In genomic region chr3:81554348-81554747, GRCh38 we compare ENCODE assay signal across 10 cellular contexts.
DNase-seq lines count a peak whose midpoint lies in the region; ATAC-seq and TF ChIP-seq lines count a peak whose summit lies in the region.
"Had no signal": no experiment of that assay in that cellular context is flagged by ENCODE, and none has a peak within 500 bp of the region (broad histone marks: within the 10 kb centered on the region; RNA-seq: fewer than 3 reads in every experiment).

No MANE protein-coding gene starts in this region.

- peaks cover 4% of the 10 kb centered on the region for H3K9me3 Mint-ChIP-seq in chondrocyte (ENCODE audit: low read depth)

- H3K27me3 ChIP-seq in adrenal gland, result no peaks in the 10 kb centered on the region
- H3K27me3 ChIP-seq: stomach had no signal

- peak overlapping the region in 1 of 5 donors; percentile 1 for H3K27ac ChIP-seq in adrenal gland
- H3K27ac ChIP-seq: stomach had no signal

- DNase-seq in AG09309 (ENCODE audit: low read depth) (peak; percentile 79), LHCN-M2 (ENCODE audit: low read depth) (peak; percentile 54), fibroblast of pulmonary artery (ENCODE audit: low read depth) (peak; percentile 34), chondrocyte (ENCODE audit: low spot score) (no peak), adrenal gland (no peak), iPS-NIHi7 (ENCODE audit: extremely low spot score) (no peak)
- DNase-seq: activated CD4-positive, alpha-beta T cell treated with anti-CD3 and anti-CD28 coated beads, Interleukin-2, amount 50 U/mL, for 4 hours; stomach had no signal

- WGBS in adrenal gland, 4 donors, result 53 to 74% (median 57%) methylated on average over 1 of the region's 1 CpG

- no peak overlapping the region for H3K4me3 Mint-ChIP-seq in chondrocyte (ENCODE audit: unreplicated experiment)

- intact Hi-C loops in adrenal gland (cut with DNase I), result no loop called here

- no peak overlapping the region for H3K27ac Mint-ChIP-seq in chondrocyte (ENCODE audit: unreplicated experiment)

- TF ChIP-seq CTCF in AG09309 (IDR thresholded peaks at IDR 0.05; ENCODE audit: control insufficient read depth, insufficient read depth, low read depth, low read length, missing control alignments) (no peak), fibroblast of pulmonary artery (IDR thresholded peaks at IDR 0.05; ENCODE audit: low read length, missing control alignments) (no peak), chondrocyte (IDR thresholded peaks at IDR 0.05) (no peak), adrenal gland (IDR thresholded peaks at IDR 0.05) (no peak)

- no peaks in the 10 kb centered on the region for H3K36me3 ChIP-seq in adrenal gland (replicated peaks in 1 of 2)
- H3K36me3 ChIP-seq: stomach had no signal

- H3K4me3 ChIP-seq in AG09309 (ENCODE audit: control insufficient read depth, low read depth, low read length), result no peak overlapping the region
- no peak overlapping the region for H3K4me3 ChIP-seq in fibroblast of pulmonary artery (replicated peaks; ENCODE audit: low read depth, low read length)
- H3K4me3 ChIP-seq in adrenal gland, result no peak overlapping the region
- H3K4me3 ChIP-seq: stomach had no signal

- H3K9me3 ChIP-seq in adrenal gland (replicated peaks in 1 of 3), result no peaks in the 10 kb centered on the region
- H3K9me3 ChIP-seq: stomach had no signal

- no peak for TF ChIP-seq POLR2A in adrenal gland (IDR thresholded peaks at IDR 0.05)

- peaks cover 0 to 20% of the 10 kb centered on the region in 2 donors for H3K4me1 ChIP-seq in adrenal gland (replicated peaks in 1 of 2)

- peak; percentile 47 for ATAC-seq in GM21723 (IDR thresholded peaks at IDR 0.05; ENCODE audit: unreplicated experiment)
- ATAC-seq in GM21360 (IDR thresholded peaks at IDR 0.05; ENCODE audit: unreplicated experiment), result no peak

- H3K36me3 Mint-ChIP-seq in chondrocyte (ENCODE audit: low read depth), result peaks cover 11% of the 10 kb centered on the region

- peaks cover 21% of the 10 kb centered on the region for H3K4me1 Mint-ChIP-seq in chondrocyte (ENCODE audit: low read depth)

- H3K27me3 Mint-ChIP-seq in chondrocyte (ENCODE audit: low read depth), result no peaks in the 10 kb centered on the region

Comparison
In these comparisons a context has a peak if more than half of its experiments do, and no peak if none do; other contexts are left out.
1. DNase-seq: peak in AG09309 (single experiment), LHCN-M2 (single experiment) and fibroblast of pulmonary artery (single experiment); none in chondrocyte (single experiment), adrenal gland (0 of 7) and iPS-NIHi7 (single experiment).